Comparison of ENCODE assay signal across 1 cellular context in the genomic region with DNA sequence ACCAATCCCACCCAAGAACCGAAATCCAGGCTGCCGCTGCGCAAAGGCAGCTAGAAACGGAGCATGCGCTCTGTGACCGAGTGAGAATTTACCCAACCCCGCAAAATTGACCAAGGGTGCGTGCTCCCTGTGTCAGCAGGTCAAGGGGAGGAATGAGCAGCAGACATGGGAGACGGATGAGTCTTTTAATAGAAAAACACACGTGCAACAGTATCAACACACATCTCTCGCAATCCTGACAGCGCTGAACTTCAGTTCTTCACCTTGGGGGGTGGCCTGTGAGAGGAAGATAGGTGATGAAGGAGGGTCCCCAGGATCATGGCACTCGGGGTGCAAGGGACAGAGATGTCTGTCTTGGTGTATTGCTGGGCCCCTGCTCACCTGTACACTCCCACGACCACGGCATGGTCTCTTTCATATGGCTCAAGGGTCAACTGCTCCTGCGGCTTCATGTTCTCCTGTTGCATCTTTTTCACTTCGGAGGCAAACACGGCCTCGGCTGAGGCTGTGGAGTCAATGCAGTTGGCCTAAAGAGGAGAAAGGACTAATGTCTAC.
TF ChIP-seq lines count a peak whose summit lies in the region.

No MANE protein-coding gene starts in this region.

TF ChIP-seq in H1, 55 proteins besides CTCF, POLR2A, EP300 and RAD21:
- TF ChIP-seq SP2 (IDR thresholded peaks at IDR 0.05; ENCODE audit: low read length) (no peak), CHD1 (IDR thresholded peaks at IDR 0.05; ENCODE audit: low read depth, low read length) (no peak), TAF7 (optimal IDR thresholded peaks at IDR 0.05; ENCODE audit: borderline replicate concordance, low read depth, low read length) (no peak), HDAC6 (IDR thresholded peaks at IDR 0.05; ENCODE audit: low read depth, low read length) (no peak), NANOG (IDR thresholded peaks at IDR 0.05; ENCODE audit: insufficient read depth, low read depth, low read length, poor library complexity, severe bottlenecking) (no peak), CHD2 (IDR thresholded peaks at IDR 0.05; ENCODE audit: low read length) (no peak), JUND (IDR thresholded peaks at IDR 0.05; ENCODE audit: low read length) (no peak), MAFK (IDR thresholded peaks at IDR 0.05; ENCODE audit: low read depth, low read length) (no peak), BRCA1 (IDR thresholded peaks at IDR 0.05; ENCODE audit: low read depth, low read length) (no peak), EZH2 (IDR thresholded peaks at IDR 0.05; ENCODE audit: low read depth, low read length, severe bottlenecking) (no peak), POLR2AphosphoS5 (IDR thresholded peaks at IDR 0.05; ENCODE audit: low read depth, low read length) (no peak), SP1 (IDR thresholded peaks at IDR 0.05; ENCODE audit: low read depth, low read length) (no peak)
